ENCODE assay signal across 17 cellular contexts in genomic region chr5:117776977-117777376, GRCh38.
DNase-seq lines count a peak whose midpoint lies in the region; ATAC-seq and TF ChIP-seq lines count a peak whose summit lies in the region.
"Had no signal": no experiment of that assay in that cellular context is flagged by ENCODE, and none has a peak within 500 bp of the region (broad histone marks: within the 10 kb centered on the region; RNA-seq: fewer than 3 reads in every experiment).

No MANE protein-coding gene starts in this region.

- no peaks in the 10 kb centered on the region for H3K36me3 Mint-ChIP-seq in naive thymus-derived CD4-positive, alpha-beta T cell
- H3K36me3 Mint-ChIP-seq in natural killer cell = no peaks in the 10 kb centered on the region
- H3K36me3 Mint-ChIP-seq: CD8-positive, alpha-beta memory T cell had no signal

- no peak overlapping the region for H3K27ac Mint-ChIP-seq in naive thymus-derived CD4-positive, alpha-beta T cell
- H3K27ac Mint-ChIP-seq in natural killer cell = no peak overlapping the region
- H3K27ac Mint-ChIP-seq: CD8-positive, alpha-beta memory T cell; HFFc6 had no signal

- TF ChIP-seq CTCF in colonic mucosa (IDR thresholded peaks at IDR 0.05) (no peak), heart right ventricle (IDR thresholded peaks at IDR 0.05) (no peak), natural killer cell (IDR thresholded peaks at IDR 0.05) (no peak)

- no peaks in the 10 kb centered on the region for H3K4me1 Mint-ChIP-seq in naive thymus-derived CD4-positive, alpha-beta T cell
- H3K4me1 Mint-ChIP-seq in natural killer cell = no peaks in the 10 kb centered on the region
- H3K4me1 Mint-ChIP-seq: CD8-positive, alpha-beta memory T cell had no signal

- H3K27me3 ChIP-seq in colonic mucosa = no peaks in the 10 kb centered on the region
- H3K27me3 ChIP-seq in naive thymus-derived CD4-positive, alpha-beta T cell (ENCODE audit: control insufficient read depth in 2 of 2, insufficient read depth in 2 of 2, low read length in 2 of 2) = no peaks in the 10 kb centered on the region
- H3K27me3 ChIP-seq in heart right ventricle = no peaks in the 10 kb centered on the region
- H3K27me3 ChIP-seq: BLaER1 treated with 17β-estradiol and CSF1 and Interleukin-3, amounts not matched to agents 10 nM and 100 nM had no signal

- POLR2A ChIA-PET in naive thymus-derived CD4-positive, alpha-beta T cell (lab: Charles Lee) = no interaction called here

- H3K4me3 ChIP-seq in colonic mucosa (no peak overlapping the region), heart right ventricle (no peak overlapping the region)
- no peak overlapping the region for H3K4me3 ChIP-seq in naive thymus-derived CD4-positive, alpha-beta T cell (ENCODE audit: low read length)
- H3K4me3 ChIP-seq: BLaER1 treated with 17β-estradiol and CSF1 and Interleukin-3, amounts not matched to agents 10 nM and 100 nM had no signal

- DNase-seq in colonic mucosa (no peak), heart right ventricle (no peak), natural killer cell (no peak)
- no peak for DNase-seq in naive thymus-derived CD4-positive, alpha-beta T cell
- DNase-seq: CD8-positive, alpha-beta memory T cell; DMS79; HFFc6; NCI-H1930; NCI-H526 treated with DMSO at 0.1 percent for 48 hours; NK-92 treated with Interleukin-12 subunit alpha and Interleukin-12 subunit beta, amount 100 ng/mL, for 24 hours; OCI-M1; SHP77 treated with DMSO at 0.1 percent for 48 hours had no signal

- H3K36me3 ChIP-seq in colonic mucosa (no peaks in the 10 kb centered on the region), heart right ventricle (no peaks in the 10 kb centered on the region)
- H3K36me3 ChIP-seq in naive thymus-derived CD4-positive, alpha-beta T cell (ENCODE audit: control insufficient read depth in 2 of 3, insufficient read depth in 3 of 3, low read length in 3 of 3) = no peaks in the 10 kb centered on the region
- H3K36me3 ChIP-seq: BLaER1 treated with 17β-estradiol and CSF1 and Interleukin-3, amounts not matched to agents 10 nM and 100 nM had no signal

- WGBS in heart right ventricle, 2 donors = 89 to 91% methylated on average over 3 of the region's 3 CpGs

- intact Hi-C loops in colonic mucosa (cut with DNase I) (no loop called here), heart right ventricle (cut with DNase I) (no loop called here), natural killer cell (cut with micrococcal nuclease) (no loop called here)
- intact Hi-C loops in naive thymus-derived CD4-positive, alpha-beta T cell (cut with micrococcal nuclease) = no loop called here

- no peaks in the 10 kb centered on the region for H3K4me1 ChIP-seq in colonic mucosa
- H3K4me1 ChIP-seq in naive thymus-derived CD4-positive, alpha-beta T cell (ENCODE audit: control insufficient read depth in 2 of 2, insufficient read depth in 2 of 2, low read length in 2 of 2) = no peaks in the 10 kb centered on the region
- no peaks in the 10 kb centered on the region for H3K4me1 ChIP-seq in heart right ventricle
- H3K4me1 ChIP-seq: BLaER1 treated with 17β-estradiol and CSF1 and Interleukin-3, amounts not matched to agents 10 nM and 100 nM had no signal

- H3K4me3 Mint-ChIP-seq in naive thymus-derived CD4-positive, alpha-beta T cell = no peak overlapping the region
- no peak overlapping the region for H3K4me3 Mint-ChIP-seq in natural killer cell
- H3K4me3 Mint-ChIP-seq: CD8-positive, alpha-beta memory T cell; HFFc6 had no signal

- H3K27me3 Mint-ChIP-seq in naive thymus-derived CD4-positive, alpha-beta T cell = no peaks in the 10 kb centered on the region
- H3K27me3 Mint-ChIP-seq in natural killer cell (ENCODE audit: low read depth in 2 of 2) = no peaks in the 10 kb centered on the region
- H3K27me3 Mint-ChIP-seq: CD8-positive, alpha-beta memory T cell had no signal

- H3K9me3 Mint-ChIP-seq in naive thymus-derived CD4-positive, alpha-beta T cell = peaks cover 0 to 18% (median 6%) of the 10 kb centered on the region in 11 donors
- H3K9me3 Mint-ChIP-seq in natural killer cell = peaks cover 12 to 26% of the 10 kb centered on the region in 2 donors

- H3K27ac ChIP-seq in colonic mucosa (no peak overlapping the region), heart right ventricle (no peak overlapping the region)
- no peak overlapping the region for H3K27ac ChIP-seq in naive thymus-derived CD4-positive, alpha-beta T cell (ENCODE audit: low read depth, low read length)
- H3K27ac ChIP-seq: BLaER1 treated with 17β-estradiol and CSF1 and Interleukin-3, amounts not matched to agents 10 nM and 100 nM had no signal

- CTCF ChIA-PET in naive thymus-derived CD4-positive, alpha-beta T cell (lab: Charles Lee) = no interaction called here

- no peak overlapping the region for H3K9ac ChIP-seq in colonic mucosa (ENCODE audit: low read depth in 2 of 2, low read length in 2 of 2)
- H3K9ac ChIP-seq: BLaER1 treated with 17β-estradiol and CSF1 and Interleukin-3, amounts not matched to agents 10 nM and 100 nM had no signal

- H3K9me3 ChIP-seq in colonic mucosa (no peaks in the 10 kb centered on the region), heart right ventricle (peaks cover 0 to 35% (median 0%) of the 10 kb centered on the region in 11 donors)
- no peaks in the 10 kb centered on the region for H3K9me3 ChIP-seq in naive thymus-derived CD4-positive, alpha-beta T cell (ENCODE audit: control insufficient read depth in 2 of 3, low read length in 3 of 3)
- H3K9me3 ChIP-seq: BLaER1 treated with 17β-estradiol and CSF1 and Interleukin-3, amounts not matched to agents 10 nM and 100 nM had no signal

- ATAC-seq in GM18499 (IDR thresholded peaks at IDR 0.05; ENCODE audit: insufficient read depth, unreplicated experiment) = peak; percentile 74
- peak; percentile 58 for ATAC-seq in GM19395 (IDR thresholded peaks at IDR 0.05; ENCODE audit: unreplicated experiment)
- ATAC-seq in HG02938 (IDR thresholded peaks at IDR 0.05; ENCODE audit: unreplicated experiment) = peak; percentile 61
- peak; percentile 90 for ATAC-seq in HG03565 (IDR thresholded peaks at IDR 0.05; ENCODE audit: unreplicated experiment)
- no peak for ATAC-seq in naive thymus-derived CD4-positive, alpha-beta T cell
- no peak for ATAC-seq in heart right ventricle
- ATAC-seq in natural killer cell = no peak

Comparison
In these comparisons a context has a peak if more than half of its experiments do, and no peak if none do; other contexts are left out.
1. ATAC-seq: peak in GM18499 (single experiment), GM19395 (single experiment), HG02938 (single experiment) and HG03565 (single experiment); none in naive thymus-derived CD4-positive, alpha-beta T cell (single experiment), heart right ventricle (0 of 8) and natural killer cell (0 of 3).